ENCODE assay signal across 8 cellular contexts in the genomic region with DNA sequence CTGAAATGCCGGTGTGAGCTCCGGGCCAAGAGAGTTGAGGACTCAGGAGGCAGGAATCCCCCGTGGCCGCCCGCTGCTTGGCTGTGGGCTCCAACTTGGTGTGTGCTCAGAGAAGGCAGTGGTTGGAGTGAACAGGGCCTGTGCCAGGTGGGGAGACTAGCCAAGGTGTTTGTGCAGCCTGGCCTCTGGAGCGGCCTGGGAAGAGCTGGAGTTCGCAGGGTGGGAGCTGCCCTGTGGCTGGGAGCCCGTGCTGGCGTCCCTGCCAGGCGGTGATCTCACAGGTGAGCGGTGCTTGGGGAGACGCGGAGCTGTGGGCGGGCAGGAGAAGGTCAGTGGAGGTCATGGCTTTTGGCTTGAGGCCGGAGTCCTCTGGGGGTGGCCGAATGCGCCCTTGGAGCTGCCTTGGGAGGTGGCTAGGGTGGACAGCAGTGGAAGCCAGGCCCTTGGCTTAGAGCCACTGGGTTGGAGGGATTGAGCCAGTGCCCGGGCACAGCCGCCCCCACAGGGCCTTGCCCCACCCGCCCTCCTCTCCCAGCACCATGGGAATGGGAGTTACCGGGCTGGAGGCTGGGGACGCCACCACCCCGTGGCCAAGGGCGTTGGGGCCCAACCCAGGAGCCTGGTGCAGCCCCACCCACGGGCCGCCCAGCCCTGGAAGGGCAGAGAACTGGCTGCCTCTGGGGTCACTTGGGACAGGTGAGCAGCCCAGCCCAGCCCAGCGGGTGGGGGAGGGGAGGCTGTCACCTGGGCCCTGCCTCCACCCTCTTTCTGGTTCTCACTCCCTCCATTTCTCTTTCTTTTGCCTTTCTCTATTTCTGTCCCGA. TPM values are rescaled to one million over a fixed set of nuclear protein-coding genes. Genes with fewer than 3 reads are reported as not detected.
DNase-seq lines count a peak whose midpoint lies in the region; ATAC-seq, FAIRE-seq and TF ChIP-seq lines count a peak whose summit lies in the region.

No MANE protein-coding gene starts in this region.

- H3K27ac Mint-ChIP-seq in activated T-helper 1 cell treated with anti-CD3 and anti-CD28 coated beads, Interleukin-12 subunit alpha, Interleukin-12 subunit beta, Interleukin-2, Interleukin-4 antibody, amounts not matched to agents 30 ng/mL and 10 ng/mL and 1 ng/mL, durations not matched to agents 14 hours and 24 hours and 36 hours, result peak overlapping the region; percentile 93
- peak overlapping the region; percentile 88 for H3K27ac Mint-ChIP-seq in progenitor cell of endocrine pancreas

- ATAC-seq in Right ventricle myocardium superior (ENCODE audit: poor library complexity), result peak; percentile 13
- no peak for ATAC-seq in GM21528 (IDR thresholded peaks at IDR 0.05; ENCODE audit: low FRiP score, unreplicated experiment)

- TF ChIP-seq CTCF in AG10803 (conservative IDR thresholded peaks at IDR 0.05; ENCODE audit: low read length) (no peak), progenitor cell of endocrine pancreas (IDR thresholded peaks at IDR 0.05; ENCODE audit: unreplicated experiment) (no peak)

- peaks cover 21% of the 10 kb centered on the region for H3K36me3 Mint-ChIP-seq in activated T-helper 1 cell treated with anti-CD3 and anti-CD28 coated beads, Interleukin-12 subunit alpha, Interleukin-12 subunit beta, Interleukin-2, Interleukin-4 antibody, amounts not matched to agents 30 ng/mL and 10 ng/mL and 1 ng/mL, durations not matched to agents 14 hours and 24 hours and 36 hours (ENCODE audit: low read depth)
- H3K36me3 Mint-ChIP-seq in progenitor cell of endocrine pancreas (ENCODE audit: insufficient read depth), result peaks cover 5% of the 10 kb centered on the region

- H3K27me3 Mint-ChIP-seq in activated T-helper 1 cell treated with anti-CD3 and anti-CD28 coated beads, Interleukin-12 subunit alpha, Interleukin-12 subunit beta, Interleukin-2, Interleukin-4 antibody, amounts not matched to agents 30 ng/mL and 10 ng/mL and 1 ng/mL, durations not matched to agents 14 hours and 24 hours and 36 hours (ENCODE audit: insufficient read depth), result no peaks in the 10 kb centered on the region
- peaks cover under 1% of the 10 kb centered on the region for H3K27me3 Mint-ChIP-seq in progenitor cell of endocrine pancreas

- H3K9me3 Mint-ChIP-seq in activated T-helper 1 cell treated with anti-CD3 and anti-CD28 coated beads, Interleukin-12 subunit alpha, Interleukin-12 subunit beta, Interleukin-2, Interleukin-4 antibody, amounts not matched to agents 30 ng/mL and 10 ng/mL and 1 ng/mL, durations not matched to agents 14 hours and 24 hours and 36 hours, result no peaks in the 10 kb centered on the region
- H3K9me3 Mint-ChIP-seq in progenitor cell of endocrine pancreas (ENCODE audit: low read depth), result no peaks in the 10 kb centered on the region

- FAIRE-seq in frontal cortex (lab: Jason Lieb, UNC), result no peak

- peak overlapping the region; percentile 87 for H3K4me3 Mint-ChIP-seq in activated T-helper 1 cell treated with anti-CD3 and anti-CD28 coated beads, Interleukin-12 subunit alpha, Interleukin-12 subunit beta, Interleukin-2, Interleukin-4 antibody, amounts not matched to agents 30 ng/mL and 10 ng/mL and 1 ng/mL, durations not matched to agents 14 hours and 24 hours and 36 hours
- peak overlapping the region; percentile 78 for H3K4me3 Mint-ChIP-seq in progenitor cell of endocrine pancreas (ENCODE audit: low read depth)

- H3K4me1 Mint-ChIP-seq in activated T-helper 1 cell treated with anti-CD3 and anti-CD28 coated beads, Interleukin-12 subunit alpha, Interleukin-12 subunit beta, Interleukin-2, Interleukin-4 antibody, amounts not matched to agents 30 ng/mL and 10 ng/mL and 1 ng/mL, durations not matched to agents 14 hours and 24 hours and 36 hours (ENCODE audit: low read depth), result peaks cover 41% of the 10 kb centered on the region
- peaks cover 45% of the 10 kb centered on the region for H3K4me1 Mint-ChIP-seq in progenitor cell of endocrine pancreas (ENCODE audit: low read depth)

- peak overlapping the region; percentile 74 for H3K4me3 ChIP-seq in AG10803 (ENCODE audit: low read length)

- intact Hi-C loops in activated T-helper 1 cell treated with anti-CD3 and anti-CD28 coated beads, Interleukin-12 subunit alpha, Interleukin-12 subunit beta, Interleukin-2, Interleukin-4 antibody, amounts not matched to agents 30 ng/mL and 10 ng/mL and 1 ng/mL, durations not matched to agents 14 hours and 24 hours and 36 hours (cut with micrococcal nuclease), result loop anchor here (1.0 kb wide), 1 partner anchor 7 kb away; the partner anchor contains the start of gene CIRBP
- intact Hi-C loops in Right ventricle myocardium superior (cut with DNase I), result no loop called here

- DNase-seq in AG10803 (ENCODE audit: low read depth) (peak; percentile 67), HUDEP-2 (lab: John Stamatoyannopoulos, UW; ENCODE audit: unreplicated experiment in 76 of 76) (peak in 61 of 76 experiments; percentile 29 to 90 (median 69)), Right ventricle myocardium superior (peak; percentile 82), progenitor cell of endocrine pancreas (ENCODE audit: low spot score, unreplicated experiment) (no peak), NCI-H82 treated with DMSO at 0.1 percent for 48 hours (lab: John Stamatoyannopoulos, UW; ENCODE audit: unreplicated experiment) (no peak), frontal cortex (ENCODE audit: low spot score in 2 of 2) (no peak)
- no peak for DNase-seq in activated T-helper 1 cell treated with anti-CD3 and anti-CD28 coated beads, Interleukin-12 subunit alpha, Interleukin-12 subunit beta, Interleukin-2, Interleukin-4 antibody, amounts not matched to agents 30 ng/mL and 10 ng/mL and 1 ng/mL, durations not matched to agents 14 hours and 24 hours and 36 hours (ENCODE audit: low spot score)

RNA-seq across cellular contexts. Expression of gene CIRBP, which starts 7.1 kb away (rescaled TPM):
- total RNA-seq in activated T-helper 1 cell treated with anti-CD3 and anti-CD28 coated beads, Interleukin-12 subunit alpha, Interleukin-12 subunit beta, Interleukin-2, Interleukin-4 antibody, amounts not matched to agents 30 ng/mL and 10 ng/mL and 1 ng/mL, durations not matched to agents 14 hours and 24 hours and 36 hours, result 245 and 256 TPM in 2 replicates
- 219 TPM for total RNA-seq in Right ventricle myocardium superior
- 462 and 465 TPM in 2 replicates for total RNA-seq in progenitor cell of endocrine pancreas
- 573 TPM for total RNA-seq in frontal cortex

RNA-seq across cellular contexts. Expression of gene FAM174C, which starts 13.3 kb away (rescaled TPM):
- 119 and 128 TPM in 2 replicates for total RNA-seq in activated T-helper 1 cell treated with anti-CD3 and anti-CD28 coated beads, Interleukin-12 subunit alpha, Interleukin-12 subunit beta, Interleukin-2, Interleukin-4 antibody, amounts not matched to agents 30 ng/mL and 10 ng/mL and 1 ng/mL, durations not matched to agents 14 hours and 24 hours and 36 hours
- total RNA-seq in Right ventricle myocardium superior (12.4 TPM), progenitor cell of endocrine pancreas (30.0 and 31.8 TPM in 2 replicates), frontal cortex (8.6 TPM)

RNA-seq across cellular contexts. Expression of gene MIDN, which starts 13.7 kb away (rescaled TPM):
- total RNA-seq in activated T-helper 1 cell treated with anti-CD3 and anti-CD28 coated beads, Interleukin-12 subunit alpha, Interleukin-12 subunit beta, Interleukin-2, Interleukin-4 antibody, amounts not matched to agents 30 ng/mL and 10 ng/mL and 1 ng/mL, durations not matched to agents 14 hours and 24 hours and 36 hours, result 87.6 and 91.6 TPM in 2 replicates
- total RNA-seq in Right ventricle myocardium superior, result 54.1 TPM
- total RNA-seq in progenitor cell of endocrine pancreas, result 187 and 193 TPM in 2 replicates
- 14.3 TPM for total RNA-seq in frontal cortex

RNA-seq across cellular contexts. Expression of gene ATP5F1D, which starts 20.5 kb away (rescaled TPM):
- total RNA-seq in activated T-helper 1 cell treated with anti-CD3 and anti-CD28 coated beads, Interleukin-12 subunit alpha, Interleukin-12 subunit beta, Interleukin-2, Interleukin-4 antibody, amounts not matched to agents 30 ng/mL and 10 ng/mL and 1 ng/mL, durations not matched to agents 14 hours and 24 hours and 36 hours, result 234 and 239 TPM in 2 replicates
- total RNA-seq in Right ventricle myocardium superior (692 TPM), progenitor cell of endocrine pancreas (107 and 117 TPM in 2 replicates), frontal cortex (11.0 TPM)

RNA-seq across cellular contexts. Expression of gene EFNA2, which starts 23.6 kb away (rescaled TPM):
- not detected in 2 replicates for total RNA-seq in activated T-helper 1 cell treated with anti-CD3 and anti-CD28 coated beads, Interleukin-12 subunit alpha, Interleukin-12 subunit beta, Interleukin-2, Interleukin-4 antibody, amounts not matched to agents 30 ng/mL and 10 ng/mL and 1 ng/mL, durations not matched to agents 14 hours and 24 hours and 36 hours
- not detected for total RNA-seq in Right ventricle myocardium superior
- 23.8 and 26.5 TPM in 2 replicates for total RNA-seq in progenitor cell of endocrine pancreas
- total RNA-seq in frontal cortex, result 13.0 TPM

Comparison
In these comparisons a context has a peak if more than half of its experiments do, and no peak if none do; other contexts are left out.
1. DNase-seq: peak in AG10803 (single experiment), HUDEP-2 (61 of 76) and Right ventricle myocardium superior (single experiment); none in activated T-helper 1 cell treated with anti-CD3 and anti-CD28 coated beads, Interleukin-12 subunit alpha, Interleukin-12 subunit beta, Interleukin-2, Interleukin-4 antibody, amounts not matched to agents 30 ng/mL and 10 ng/mL and 1 ng/mL, durations not matched to agents 14 hours and 24 hours and 36 hours (single experiment), progenitor cell of endocrine pancreas (single experiment), NCI-H82 treated with DMSO at 0.1 percent for 48 hours (single experiment) and frontal cortex (0 of 2).